11 cellular contexts compared by ENCODE assay signal in genomic region chr11:68854273-68854958, GRCh38. TPM values are rescaled to one million over a fixed set of nuclear protein-coding genes. Genes with fewer than 3 reads are reported as not detected.
DNase-seq lines count a peak whose midpoint lies in the region; TF ChIP-seq lines count a peak whose summit lies in the region.
"Had no signal": no experiment of that assay in that cellular context is flagged by ENCODE, and none has a peak within 500 bp of the region (broad histone marks: within the 10 kb centered on the region; RNA-seq: fewer than 3 reads in every experiment).

No MANE protein-coding gene starts in this region.

- peak overlapping the region; percentile 67 for H3K4me3 Mint-ChIP-seq in glutamatergic neuron (ENCODE audit: unreplicated experiment)
- H3K4me3 Mint-ChIP-seq: T-helper 1 cell treated with Interleukin-12 subunit alpha and Interleukin-12 subunit beta and Interleukin-4 antibody, amounts not matched to agents 30 μg/mL and 1 μg/mL, for 36 hours had no signal

- H3K4me3 ChIP-seq in A673 (ENCODE audit: low read depth, low read length, poor library complexity, severe bottlenecking) (peak overlapping the region; percentile 53), HUES64 (ENCODE audit: low read length) (peak overlapping the region; percentile 74), neuron (ENCODE audit: low read length) (no peak overlapping the region)
- H3K4me3 ChIP-seq in effector memory CD4-positive, alpha-beta T cell (ENCODE audit: insufficient read depth, low read depth, low read length, poor library complexity, severe bottlenecking) = no peak overlapping the region

- peaks cover 6% of the 10 kb centered on the region for H3K36me3 Mint-ChIP-seq in glutamatergic neuron (ENCODE audit: unreplicated experiment)
- H3K36me3 Mint-ChIP-seq: stimulated activated memory B cell treated with anti-CD40 and anti-IgM and Interleukin-4, amounts not matched to agents 10 μg/mL and 1 μg/mL and 100 μg/mL, for 72 hours had no signal

- no peaks in the 10 kb centered on the region for H3K4me1 Mint-ChIP-seq in glutamatergic neuron (ENCODE audit: low read depth, unreplicated experiment)
- H3K4me1 Mint-ChIP-seq: stimulated activated memory B cell treated with anti-CD40 and anti-IgM and Interleukin-4, amounts not matched to agents 10 μg/mL and 1 μg/mL and 100 μg/mL, for 72 hours had no signal

- H3K27me3 ChIP-seq in A673 (replicated peaks; ENCODE audit: insufficient read depth, low read depth, low read length, poor library complexity) (peaks cover 10% of the 10 kb centered on the region), HUES64 (ENCODE audit: insufficient read depth, low read length) (peaks cover 25% of the 10 kb centered on the region), neuron (ENCODE audit: insufficient read depth, low read length) (peaks cover 45% of the 10 kb centered on the region)
- H3K27me3 ChIP-seq in effector memory CD4-positive, alpha-beta T cell (replicated peaks; ENCODE audit: control insufficient read depth, insufficient read depth, low read length, poor library complexity, severe bottlenecking) = peaks cover 22% of the 10 kb centered on the region

- peaks cover 8% of the 10 kb centered on the region for H3K4me1 ChIP-seq in A673 (ENCODE audit: insufficient read depth, low read length, poor library complexity, severe bottlenecking)
- H3K4me1 ChIP-seq in HUES64 (ENCODE audit: insufficient read depth, low read length) = 0 out of 2 replicates have a peak, but pooled peaks cover 4% of the 10 kb centered on the region
- H3K4me1 ChIP-seq in neuron (ENCODE audit: insufficient read depth, low read length) = peaks cover 3% of the 10 kb centered on the region
- peaks cover 13% of the 10 kb centered on the region for H3K4me1 ChIP-seq in effector memory CD4-positive, alpha-beta T cell (ENCODE audit: control insufficient read depth, insufficient read depth, low read length, poor library complexity, severe bottlenecking)

- no peak for DNase-seq in A673 (ENCODE audit: low spot score)
- no peak for DNase-seq in glutamatergic neuron
- no peak for DNase-seq in effector memory CD4-positive, alpha-beta T cell
- no peak for DNase-seq in stimulated activated CD4-positive, alpha-beta T cell treated with anti-CD3 and anti-CD28 coated beads, Interleukin-15, amount 100 ng/mL, for 24 hours
- no peak for DNase-seq in HT-29 (ENCODE audit: low spot score)
- no peak for DNase-seq in SKM-1 (lab: John Stamatoyannopoulos, UW; ENCODE audit: unreplicated experiment)
- DNase-seq: NCI-H524 had no signal

- peak overlapping the region; percentile 37; the same call in 1 of the 2 replicates for H3K9ac ChIP-seq in HUES64 (ENCODE audit: low read depth, low read length)

- intact Hi-C loops in A673 (cut with micrococcal nuclease; ENCODE audit: unreplicated experiment) = loop anchor here (10.0 kb wide), 1 partner anchor 220 kb away; no protein-coding TSS in a partner anchor

- TF ChIP-seq CTCF in A673 (conservative IDR thresholded peaks at IDR 0.05; ENCODE audit: low read depth, low read length) (no peak), glutamatergic neuron (IDR thresholded peaks at IDR 0.05; ENCODE audit: partially characterized antibody, unreplicated experiment) (no peak)

- H3K27ac Mint-ChIP-seq in glutamatergic neuron (ENCODE audit: unreplicated experiment) = no peak overlapping the region
- H3K27ac Mint-ChIP-seq: stimulated activated memory B cell treated with anti-CD40 and anti-IgM and Interleukin-4, amounts not matched to agents 10 μg/mL and 1 μg/mL and 100 μg/mL, for 72 hours; T-helper 1 cell treated with Interleukin-12 subunit alpha and Interleukin-12 subunit beta and Interleukin-4 antibody, amounts not matched to agents 30 μg/mL and 1 μg/mL, for 36 hours had no signal

- peak overlapping the region; percentile 22 for H2AFZ ChIP-seq in neuron (ENCODE audit: low read depth, low read length)

- peaks cover 2% of the 10 kb centered on the region for H3K9me3 Mint-ChIP-seq in glutamatergic neuron (ENCODE audit: unreplicated experiment)
- H3K9me3 Mint-ChIP-seq: stimulated activated memory B cell treated with anti-CD40 and anti-IgM and Interleukin-4, amounts not matched to agents 10 μg/mL and 1 μg/mL and 100 μg/mL, for 72 hours; T-helper 1 cell treated with Interleukin-12 subunit alpha and Interleukin-12 subunit beta and Interleukin-4 antibody, amounts not matched to agents 30 μg/mL and 1 μg/mL, for 36 hours had no signal

- no TSS peak for BruUV-seq in A673 (replicated peaks; lab: Mats Ljungman, UMichigan)

- POLR2A ChIA-PET in A673 (lab: Charles Lee; ENCODE audit: low non-redundant PET) = no interaction called here

- peaks cover 18% of the 10 kb centered on the region for H3K27me3 Mint-ChIP-seq in glutamatergic neuron (ENCODE audit: unreplicated experiment)

- H3K9me3 ChIP-seq in A673 (ENCODE audit: low read depth, low read length, poor library complexity, severe bottlenecking) = no peaks in the 10 kb centered on the region
- peaks cover 4% of the 10 kb centered on the region; the same call in 1 of the 2 replicates for H3K9me3 ChIP-seq in HUES64 (ENCODE audit: insufficient read depth, low read depth, low read length)
- no peaks in the 10 kb centered on the region for H3K9me3 ChIP-seq in neuron (ENCODE audit: low read length)
- H3K9me3 ChIP-seq in effector memory CD4-positive, alpha-beta T cell (ENCODE audit: control insufficient read depth, low read length) = no peaks in the 10 kb centered on the region

- no peak overlapping the region for H3K27ac ChIP-seq in A673 (ENCODE audit: low read depth, low read length, poor library complexity, severe bottlenecking)
- H3K27ac ChIP-seq in HUES64 (ENCODE audit: low read depth, low read length) = no peak overlapping the region
- H3K27ac ChIP-seq in effector memory CD4-positive, alpha-beta T cell (ENCODE audit: insufficient read depth, low read length, poor library complexity, severe bottlenecking) = no peak overlapping the region

- WGBS in HUES64 = 17% methylated on average over 38 of the region's 42 CpGs

- H3K36me3 ChIP-seq in A673 (ENCODE audit: insufficient read depth, low read length, poor library complexity, severe bottlenecking) = no peaks in the 10 kb centered on the region
- H3K36me3 ChIP-seq in HUES64 (ENCODE audit: insufficient read depth, low read length) = no peaks in the 10 kb centered on the region
- H3K36me3 ChIP-seq in neuron (ENCODE audit: insufficient read depth, low read length) = no peaks in the 10 kb centered on the region
- no peaks in the 10 kb centered on the region for H3K36me3 ChIP-seq in effector memory CD4-positive, alpha-beta T cell (ENCODE audit: control insufficient read depth, insufficient read depth, low read length)

- CTCF ChIA-PET in A673 (lab: Charles Lee) = no interaction called here

RNA-seq across cellular contexts. Expression of gene CPT1A, which starts 12.7 kb away (rescaled TPM):
- 15.5 TPM in 2 replicates for total RNA-seq in A673 (2021)
- polyA plus RNA-seq in HUES64 (2013, experiment 1 of 2) = 5.2 TPM
- 6.1 TPM for polyA plus RNA-seq in HUES64 (2013, experiment 2 of 2)
- 4.1 TPM for total RNA-seq in glutamatergic neuron (ENCODE audit: unreplicated experiment)
- total RNA-seq in HT-29 (2014; rRNA removed; shearing (Covaris generic)) = 25.3 and 25.4 TPM in 2 replicates

RNA-seq across cellular contexts. Expression of gene MRPL21, which starts 49.2 kb away (rescaled TPM):
- total RNA-seq in A673 (2021) = 126 and 138 TPM in 2 replicates
- polyA plus RNA-seq in HUES64 (2013, experiment 1 of 2) = 80.1 TPM
- polyA plus RNA-seq in HUES64 (2013, experiment 2 of 2) = 71.4 TPM
- total RNA-seq in glutamatergic neuron (ENCODE audit: unreplicated experiment) = 54.3 TPM
- total RNA-seq in HT-29 (2014; rRNA removed; shearing (Covaris generic)) = 128 and 129 TPM in 2 replicates

RNA-seq across cellular contexts. Expression of gene IGHMBP2, which starts 49.3 kb away (rescaled TPM):
- total RNA-seq in A673 (2021) = 48.7 and 49.9 TPM in 2 replicates
- 9.1 TPM for polyA plus RNA-seq in HUES64 (2013, experiment 1 of 2)
- polyA plus RNA-seq in HUES64 (2013, experiment 2 of 2) = 9.3 TPM
- 30.8 TPM for total RNA-seq in glutamatergic neuron (ENCODE audit: unreplicated experiment)
- total RNA-seq in HT-29 (2014; rRNA removed; shearing (Covaris generic)) = 20.4 and 22.0 TPM in 2 replicates

Comparison
In these comparisons a context has a peak if more than half of its experiments do, and no peak if none do; other contexts are left out.
1. H3K4me3 ChIP-seq: peak in A673 (single experiment) and HUES64 (single experiment); none in neuron (single experiment) and effector memory CD4-positive, alpha-beta T cell (single experiment).